In the genomic region with DNA sequence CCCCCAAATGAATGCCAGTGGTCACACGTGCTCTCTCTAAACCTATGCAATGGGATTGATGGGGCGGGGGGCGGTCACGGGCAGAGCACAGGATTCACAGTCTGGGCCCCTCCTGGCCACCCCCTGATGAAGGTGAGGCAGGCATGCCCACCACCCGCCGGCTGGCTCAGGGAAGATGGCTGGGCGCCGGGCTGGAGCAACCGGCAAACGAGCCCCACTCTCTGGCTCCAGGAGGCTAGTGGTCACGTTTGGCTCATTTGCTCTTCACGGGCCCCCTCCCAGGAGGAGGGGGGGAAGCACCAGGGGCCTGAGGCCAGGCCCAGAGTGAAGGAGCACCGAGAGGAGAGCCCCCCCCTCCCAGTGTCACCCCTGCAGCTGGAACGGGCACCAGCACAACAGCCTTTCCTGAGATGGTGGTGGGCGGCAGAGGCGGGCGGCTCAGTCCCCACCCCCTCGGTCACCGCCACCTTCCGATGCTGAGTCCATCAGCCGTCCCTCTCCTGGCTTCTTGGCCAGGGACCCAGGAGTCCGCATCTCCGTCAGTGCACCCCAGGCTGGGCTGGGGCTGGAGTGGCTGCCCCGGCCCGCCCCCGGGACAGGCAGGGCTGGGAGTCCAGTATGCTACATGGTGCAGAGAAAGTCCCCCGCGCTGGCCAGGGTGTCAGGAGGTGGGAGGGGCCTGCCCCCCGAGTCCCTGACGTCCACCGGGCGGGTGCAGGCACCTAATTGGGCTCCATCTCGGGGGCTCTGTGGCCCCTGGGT, we compare ENCODE assay signal across 13 cellular contexts. TPM values are rescaled to one million over a fixed set of nuclear protein-coding genes. Genes with fewer than 3 reads are reported as not detected.
DNase-seq lines count a peak whose midpoint lies in the region; ATAC-seq and TF ChIP-seq lines count a peak whose summit lies in the region.
"Had no signal": no experiment of that assay in that cellular context is flagged by ENCODE, and none has a peak within 500 bp of the region (broad histone marks: within the 10 kb centered on the region; RNA-seq: fewer than 3 reads in every experiment).

No MANE protein-coding gene starts in this region.

- no peak overlapping the region for H3K4me2 ChIP-seq in SK-N-SH
- no peak overlapping the region for H3K4me2 ChIP-seq in BLaER1

- peaks cover 39% of the 10 kb centered on the region for H3K79me2 ChIP-seq in SK-N-SH (ENCODE audit: insufficient read depth)

- H3K27me3 ChIP-seq in SK-N-SH (ENCODE audit: insufficient read depth), result no peaks in the 10 kb centered on the region
- no peaks in the 10 kb centered on the region for H3K27me3 ChIP-seq in BLaER1
- no peaks in the 10 kb centered on the region for H3K27me3 ChIP-seq in WERI-Rb-1 (ENCODE audit: insufficient read depth, low read depth, severe bottlenecking)

- H3K27ac ChIP-seq in SK-N-SH (ENCODE audit: low read depth in 2 of 2, low read length in 1 of 2) (no peak overlapping the region), BLaER1 (peak overlapping the region; percentile 14; the same call in 1 of the 2 replicates), RWPE1 (peak overlapping the region; percentile 33), WERI-Rb-1 (no peak overlapping the region)
- H3K27ac ChIP-seq: 22Rv1 had no signal

- peaks cover 9% of the 10 kb centered on the region for H3K27me3 Mint-ChIP-seq in glutamatergic neuron (ENCODE audit: unreplicated experiment)
- H3K27me3 Mint-ChIP-seq: CD8-positive, alpha-beta memory T cell had no signal

- no peaks in the 10 kb centered on the region for H3K36me3 Mint-ChIP-seq in glutamatergic neuron (ENCODE audit: unreplicated experiment)

- H3K9me3 ChIP-seq in SK-N-SH, result no peaks in the 10 kb centered on the region
- H3K9me3 ChIP-seq in BLaER1, result no peaks in the 10 kb centered on the region
- H3K9me3 ChIP-seq in WERI-Rb-1 (ENCODE audit: severe bottlenecking), result no peaks in the 10 kb centered on the region
- H3K9me3 ChIP-seq: Caco-2 had no signal

- CTCF ChIA-PET in SK-N-SH (lab: Yijun Ruan, JAX) (interaction anchor here (22.3 kb wide), 1 partner anchor 24 kb away, joined by 520 read pairs; no protein-coding TSS in a partner anchor), RWPE1 (lab: Yijun Ruan, JAX) (no interaction called here)

- no peak overlapping the region for H2AFZ ChIP-seq in SK-N-SH (ENCODE audit: low read depth)

- H3K4me1 Mint-ChIP-seq in glutamatergic neuron (ENCODE audit: low read depth, unreplicated experiment), result peaks cover 21% of the 10 kb centered on the region

- H3K36me3 ChIP-seq in SK-N-SH (replicated peaks in 1 of 2; ENCODE audit: control insufficient read depth in 1 of 2, insufficient read depth in 2 of 2, low read length in 1 of 2), result peaks cover 13 to 21% of the 10 kb centered on the region in 2 experiments
- peaks cover 34% of the 10 kb centered on the region for H3K36me3 ChIP-seq in BLaER1
- H3K36me3 ChIP-seq in WERI-Rb-1, result peaks cover 52% of the 10 kb centered on the region

- H3K9ac ChIP-seq in SK-N-SH (no peak overlapping the region), BLaER1 (no peak overlapping the region)

- peaks cover 6% of the 10 kb centered on the region for H3K9me3 Mint-ChIP-seq in glutamatergic neuron (ENCODE audit: unreplicated experiment)
- H3K9me3 Mint-ChIP-seq: CD8-positive, alpha-beta memory T cell had no signal

- no peak for TF ChIP-seq RAD21 in SK-N-SH (IDR thresholded peaks at IDR 0.05; ENCODE audit: low read length)

- no peak overlapping the region for H3K4me3 Mint-ChIP-seq in glutamatergic neuron (ENCODE audit: unreplicated experiment)
- H3K4me3 Mint-ChIP-seq: CD8-positive, alpha-beta memory T cell had no signal

- H3K9me2 ChIP-seq in SK-N-SH, result no peaks in the 10 kb centered on the region

- peaks cover 21% of the 10 kb centered on the region for H3F3A ChIP-seq in SK-N-SH (replicated peaks; ENCODE audit: insufficient read depth)

- H4K20me1 ChIP-seq in SK-N-SH (ENCODE audit: insufficient read depth) (peaks cover 23% of the 10 kb centered on the region), BLaER1 (peaks cover 17% of the 10 kb centered on the region; the same call in 1 of the 2 replicates)

- peak overlapping the region; percentile 12 for H3K27ac Mint-ChIP-seq in glutamatergic neuron (ENCODE audit: unreplicated experiment)

- H3K4me3 ChIP-seq in SK-N-SH (ENCODE audit: low read depth in 2 of 2, low read length in 1 of 2), result no peak overlapping the region
- H3K4me3 ChIP-seq in BLaER1, result no peak overlapping the region
- no peak overlapping the region for H3K4me3 ChIP-seq in WERI-Rb-1 (ENCODE audit: low read depth, low read length)

- TF ChIP-seq EP300 in SK-N-SH (IDR thresholded peaks at IDR 0.05; ENCODE audit: borderline replicate concordance in 1 of 2, low read depth in 1 of 2, low read length in 1 of 2), result no peak

- H3K4me1 ChIP-seq in SK-N-SH (ENCODE audit: control insufficient read depth in 1 of 2, insufficient read depth in 2 of 2, low read depth in 1 of 2, low read length in 1 of 2) (peaks cover 4 to 7% of the 10 kb centered on the region in 2 experiments; a peak in 3 of 4 replicates), BLaER1 (peaks cover 11% of the 10 kb centered on the region)

- POLR2A ChIA-PET in SK-N-SH (lab: Yijun Ruan, JAX), result no interaction called here
- POLR2A ChIA-PET in RWPE1 (lab: Yijun Ruan, JAX; ENCODE audit: low non-redundant PET), result interaction anchor here (0.6 kb wide), 1 partner anchor 35 kb away, joined by 4 read pairs; the partner anchor contains the start of gene CCDC9

- DNase-seq in SK-N-SH, result peak; percentile 22
- DNase-seq in RWPE1 (ENCODE audit: low spot score), result no peak
- no peak for DNase-seq in glutamatergic neuron
- DNase-seq in cortex of kidney (lab: John Stamatoyannopoulos, UW), result no peak
- DNase-seq in NCI-H82 treated with DMSO at 0.1 percent for 48 hours (lab: John Stamatoyannopoulos, UW; ENCODE audit: unreplicated experiment), result no peak
- no peak for DNase-seq in WERI-Rb-1
- DNase-seq: Caco-2; CD8-positive, alpha-beta memory T cell; DMS53; GF-D8 had no signal

- no peak for ATAC-seq in SK-N-SH treated with all-trans-retinoic acid at 6 μM for 48 hours

- TF ChIP-seq CTCF in SK-N-SH (IDR thresholded peaks at IDR 0.05) (no peak), RWPE1 (conservative IDR thresholded peaks at IDR 0.05; ENCODE audit: low read depth) (no peak), glutamatergic neuron (IDR thresholded peaks at IDR 0.05; ENCODE audit: partially characterized antibody, unreplicated experiment) (no peak), WERI-Rb-1 (IDR thresholded peaks at IDR 0.05; ENCODE audit: low read depth, low read length) (no peak)

- 92% methylated on average over 12 of the region's 33 CpGs for WGBS in SK-N-SH (ENCODE audit: low lambda C conversion rate)

TF ChIP-seq in SK-N-SH, 30 proteins besides CTCF, POLR2A, EP300 and RAD21 (continues in another document):
- TF ChIP-seq CHD2 (IDR thresholded peaks at IDR 0.05; ENCODE audit: low read length, partially characterized antibody) (no peak), ZBTB33 (IDR thresholded peaks at IDR 0.05; ENCODE audit: borderline replicate concordance, low read depth) (no peak), NRF1 (IDR thresholded peaks at IDR 0.05; ENCODE audit: low read depth, low read length) (no peak), GATA2 (CRISPR knock-in tag; IDR thresholded peaks at IDR 0.05) (no peak), YY1 (IDR thresholded peaks at IDR 0.05; ENCODE audit: low read depth) (no peak)

TF ChIP-seq in SK-N-SH treated with all-trans-retinoic acid at 6 μM for 48 hours, 23 proteins besides CTCF, POLR2A, EP300 and RAD21:
- TF ChIP-seq ESRRG (CRISPR knock-in tag; IDR thresholded peaks at IDR 0.05), result no peak
- TF ChIP-seq OSR1 (CRISPR knock-in tag; IDR thresholded peaks at IDR 0.05), result no peak
- TF ChIP-seq CSDC2 (CRISPR knock-in tag; IDR thresholded peaks at IDR 0.05), result no peak
- TF ChIP-seq ZFP3 (CRISPR knock-in tag; IDR thresholded peaks at IDR 0.05), result no peak
- TF ChIP-seq TOX (CRISPR knock-in tag; IDR thresholded peaks at IDR 0.05; ENCODE audit: borderline replicate concordance), result no peak

RNA-seq across cellular contexts. Expression of gene BBC3, which starts 9.7 kb away (rescaled TPM):
- polyA plus RNA-seq in SK-N-SH (2012; rRNA removed), result 14.5 and 16.1 TPM in 2 replicates
- 9.9 and 12.9 TPM in 2 replicates for polyA plus RNA-seq in SK-N-SH (2012; cell fraction: cytosol; rRNA removed)
- 14.3 and 14.4 TPM in 2 replicates for polyA plus RNA-seq in SK-N-SH (2012; cell fraction: nucleus; rRNA removed)
- total RNA-seq in glutamatergic neuron (ENCODE audit: unreplicated experiment), result 37.0 TPM

RNA-seq across cellular contexts. Expression of gene CCDC9, which starts 35.1 kb away (rescaled TPM):
- 9.8 and 12.4 TPM in 2 replicates for polyA plus RNA-seq in SK-N-SH (2012; rRNA removed)
- 4.0 and 5.3 TPM in 2 replicates for polyA plus RNA-seq in SK-N-SH (2012; cell fraction: cytosol; rRNA removed)
- 28.4 and 46.4 TPM in 2 replicates for polyA plus RNA-seq in SK-N-SH (2012; cell fraction: nucleus; rRNA removed)
- total RNA-seq in glutamatergic neuron (ENCODE audit: unreplicated experiment), result 16.8 TPM

RNA-seq across cellular contexts. Expression of gene INAFM1, which starts 53.4 kb away (rescaled TPM):
- 3.8 and 5.5 TPM in 2 replicates for polyA plus RNA-seq in SK-N-SH (2012; rRNA removed)
- 2.3 and 3.0 TPM in 2 replicates for polyA plus RNA-seq in SK-N-SH (2012; cell fraction: cytosol; rRNA removed)
- 10.2 and 19.9 TPM in 2 replicates for polyA plus RNA-seq in SK-N-SH (2012; cell fraction: nucleus; rRNA removed)
- total RNA-seq in glutamatergic neuron (ENCODE audit: unreplicated experiment), result 65.0 TPM

Comparison
In these comparisons a context has a peak if more than half of its experiments do, and no peak if none do; other contexts are left out.
1. H3K27ac ChIP-seq: peak in BLaER1 (single experiment) and RWPE1 (single experiment); none in SK-N-SH (0 of 2) and WERI-Rb-1 (single experiment).